1 cellular context compared by ENCODE assay signal in the genomic region with DNA sequence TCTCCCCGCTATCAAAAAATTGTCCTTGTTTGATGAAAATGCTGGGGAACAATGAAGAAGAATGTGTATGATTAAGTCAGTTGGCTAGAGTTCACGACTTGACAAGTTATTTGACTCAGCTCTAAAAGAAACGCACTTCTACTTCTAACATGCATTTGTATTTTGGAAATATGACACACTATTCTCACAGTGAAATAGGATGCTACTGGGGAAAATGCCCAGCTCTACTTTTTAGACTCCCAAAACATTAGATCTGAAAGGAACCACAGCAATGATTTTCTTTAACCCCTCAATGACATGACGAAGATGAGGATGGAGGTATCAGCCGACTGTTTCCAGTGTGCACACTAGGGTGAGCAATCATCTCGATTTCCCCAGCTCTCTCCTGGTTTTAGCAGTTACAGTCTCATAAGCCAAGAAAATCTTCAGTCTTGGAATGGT.
TF ChIP-seq lines count a peak whose summit lies in the region.

No MANE protein-coding gene starts in this region.

TF ChIP-seq in SK-N-SH, 30 proteins besides CTCF, POLR2A, EP300 and RAD21 (continued from another document):
- TF ChIP-seq, protein P1, sequence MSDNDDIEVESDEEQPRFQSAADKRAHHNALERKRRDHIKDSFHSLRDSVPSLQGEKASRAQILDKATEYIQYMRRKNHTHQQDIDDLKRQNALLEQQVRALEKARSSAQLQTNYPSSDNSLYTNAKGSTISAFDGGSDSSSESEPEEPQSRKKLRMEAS (IDR thresholded peaks at IDR 0.05; ENCODE audit: low read depth): no peak
